Comparison of ENCODE assay signal across 23 cellular contexts in genomic region chr2:97889156-97889555, GRCh38.
"Had no signal": no experiment of that assay in that cellular context is flagged by ENCODE, and none has a peak within 500 bp of the region (broad histone marks: within the 10 kb centered on the region; RNA-seq: fewer than 3 reads in every experiment).

No MANE protein-coding gene starts in this region.

- FAIRE-seq: HTR-8/SVneo, K562 had no signal

- H3K9ac ChIP-seq: KMS-11, SK-N-SH had no signal

- H3K4me3 ChIP-seq: K562 had no signal

- ATAC-seq: K562, Panc1, PC-3 had no signal

- DNase-seq: Kasumi-1, MM.1S, NCI-H1436, NCI-H187, NCI-H2029, NCI-H2081 treated with DMSO at 0.1 percent for 48 hours, NCI-H2171, NCI-H226, NCI-H446, NCI-H510A, NCI-H524 treated with DMSO at 0.1 percent for 48 hours, NCI-H69, NCI-H774, PC-3, SHP77, SK-N-SH, SW 1271 had no signal

- H3K4me2 ChIP-seq: KMS-11, SK-N-SH had no signal

- H3K9me3 ChIP-seq: SK-N-SH had no signal

- H3K27ac ChIP-seq: HL-60, KMS-11, RWPE1 had no signal
